In genomic region chr2:190953257-190953656, GRCh38 we compare ENCODE assay signal across 30 cellular contexts.
"Had no signal": no experiment of that assay in that cellular context is flagged by ENCODE, and none has a peak within 500 bp of the region (broad histone marks: within the 10 kb centered on the region; RNA-seq: fewer than 3 reads in every experiment).

No MANE protein-coding gene starts in this region.

- H3K4me1 ChIP-seq: prostate gland had no signal

- H3K27me3 Mint-ChIP-seq: memory B cell; naive thymus-derived CD4-positive, alpha-beta T cell; natural killer cell treated with Interleukin-12 subunit alpha and Interleukin-12 subunit beta and Interleukin-15 and Interleukin-18, amount 100 ng/mL, for 72 hours; stimulated activated naive CD8-positive, alpha-beta T cell treated with anti-CD3 and anti-CD28 coated beads, Interleukin-15, amount 100 ng/mL, for 72 hours had no signal

- DNase-seq: heart left ventricle; hypothalamus; immature natural killer cell; kidney; left colon; left ventricle myocardium inferior; midbrain; mucosa of descending colon; naive thymus-derived CD4-positive, alpha-beta T cell; occipital lobe; retina; right cardiac atrium; sigmoid colon; small intestine; spleen; stimulated activated CD4-positive, alpha-beta T cell treated with anti-CD3 and anti-CD28 coated beads, Interleukin-4, amount 100 ng/mL, for 24 hours; stimulated activated naive CD4-positive, alpha-beta T cell; stimulated activated naive CD8-positive, alpha-beta T cell treated with anti-CD3 and anti-CD28 coated beads, Interleukin-15, amount 100 ng/mL, for 72 hours; substantia nigra; transverse colon; upper lobe of left lung had no signal

- H3K36me3 ChIP-seq: heart left ventricle, neutrophil, prostate gland, sigmoid colon, transverse colon, upper lobe of left lung, vagina had no signal

- FAIRE-seq: islet of Langerhans, kidney, small intestine had no signal

- H3K9me3 ChIP-seq: neutrophil, prostate gland, sigmoid colon, vagina had no signal

- H3K4me3 Mint-ChIP-seq: immature natural killer cell; memory B cell; naive thymus-derived CD4-positive, alpha-beta T cell; natural killer cell treated with Interleukin-12 subunit alpha and Interleukin-12 subunit beta and Interleukin-15 and Interleukin-18, amount 100 ng/mL, for 72 hours; neural crest cell; stimulated activated effector memory CD8-positive, alpha-beta T cell treated with anti-CD3 and anti-CD28 coated beads, Interleukin-12 subunit alpha, Interleukin-12 subunit beta, amount 100 ng/mL, for 72 hours; stimulated activated naive CD8-positive, alpha-beta T cell treated with anti-CD3 and anti-CD28 coated beads, Interleukin-15, amount 100 ng/mL, for 72 hours had no signal

- H3K9me3 Mint-ChIP-seq: memory B cell; natural killer cell treated with Interleukin-12 subunit alpha and Interleukin-12 subunit beta and Interleukin-15 and Interleukin-18, amount 100 ng/mL, for 72 hours had no signal

- H3K4me1 Mint-ChIP-seq: neural crest cell had no signal

- ATAC-seq: heart left ventricle; left colon; mucosa of descending colon; naive thymus-derived CD4-positive, alpha-beta T cell; right cardiac atrium; stimulated activated effector memory CD8-positive, alpha-beta T cell treated with anti-CD3 and anti-CD28 coated beads, Interleukin-12 subunit alpha, Interleukin-12 subunit beta, amount 100 ng/mL, for 72 hours; stimulated activated naive CD8-positive, alpha-beta T cell treated with anti-CD3 and anti-CD28 coated beads, Interleukin-15, amount 100 ng/mL, for 72 hours had no signal

- H3K27ac ChIP-seq: heart left ventricle, left ventricle myocardium inferior, neutrophil, prostate gland, sigmoid colon, spleen, transverse colon, upper lobe of left lung, vagina had no signal

- H3K4me3 ChIP-seq: heart left ventricle, left ventricle myocardium inferior, lung, mucosa of descending colon, prostate gland, sigmoid colon, spleen, transverse colon, upper lobe of left lung, vagina had no signal

- H3K27ac Mint-ChIP-seq: memory B cell; natural killer cell treated with Interleukin-12 subunit alpha and Interleukin-12 subunit beta and Interleukin-15 and Interleukin-18, amount 100 ng/mL, for 72 hours; stimulated activated effector memory CD8-positive, alpha-beta T cell treated with anti-CD3 and anti-CD28 coated beads, Interleukin-12 subunit alpha, Interleukin-12 subunit beta, amount 100 ng/mL, for 72 hours had no signal

- H3K27me3 ChIP-seq: heart left ventricle, neutrophil, sigmoid colon, spleen, transverse colon, upper lobe of left lung, vagina had no signal
